ENCODE assay signal across 1 cellular context in genomic region chr4:146522098-146522861, GRCh38.
TF ChIP-seq lines count a peak whose summit lies in the region.

No MANE protein-coding gene starts in this region.

TF ChIP-seq in K562, 482 proteins besides CTCF, POLR2A, EP300 and RAD21 (continued from another document and continues in another):
- peak; percentile 82; the same call in 1 of the 2 replicates for TF ChIP-seq ATF6 (CRISPR knock-in tag; IDR thresholded peaks at IDR 0.05)
- TF ChIP-seq NONO (IDR thresholded peaks at IDR 0.05; ENCODE audit: low read depth in 2 of 2, low read length in 1 of 2), result 0 out of 4 replicates have a peak, but pooled peaks of 1 of the 2 experiments have one; percentile 30
- no peak for TF ChIP-seq ZNF778 (CRISPR knock-in tag; IDR thresholded peaks at IDR 0.05)
- TF ChIP-seq HDAC3 (IDR thresholded peaks at IDR 0.05; ENCODE audit: borderline replicate concordance, partially characterized antibody), result no peak
- TF ChIP-seq PML (IDR thresholded peaks at IDR 0.05; ENCODE audit: low read length), result peak; percentile 18; the same call in 1 of the 2 replicates
- 0 out of 2 replicates have a peak, but pooled peaks have one; percentile 7 for TF ChIP-seq GMEB1 (CRISPR knock-in tag; IDR thresholded peaks at IDR 0.05)
- TF ChIP-seq HNRNPL (IDR thresholded peaks at IDR 0.05; ENCODE audit: low read depth, low read length), result no peak
- peak; percentile 96 for TF ChIP-seq CREM (IDR thresholded peaks at IDR 0.05; ENCODE audit: low read depth)
- TF ChIP-seq HNRNPUL1 (IDR thresholded peaks at IDR 0.05; ENCODE audit: low read length), result no peak
- no peak for TF ChIP-seq GATA2 (CRISPR knock-in tag; IDR thresholded peaks at IDR 0.05)
- no peak for TF ChIP-seq ZNF695 (CRISPR knock-in tag; IDR thresholded peaks at IDR 0.05)
- no peak for TF ChIP-seq ZNF165 (CRISPR knock-in tag; IDR thresholded peaks at IDR 0.05; ENCODE audit: borderline replicate concordance)
- peak; percentile 10; the same call in 1 of the 2 replicates for TF ChIP-seq EGR1 (conservative IDR thresholded peaks at IDR 0.05)
- TF ChIP-seq HMBOX1 (IDR thresholded peaks at IDR 0.05), result no peak
- TF ChIP-seq SAFB2 (IDR thresholded peaks at IDR 0.05; ENCODE audit: borderline replicate concordance, low read depth, low read length, severe bottlenecking), result no peak
- peak; percentile 92 for TF ChIP-seq RBFOX2 (IDR thresholded peaks at IDR 0.05; ENCODE audit: low read depth, low read length)
- TF ChIP-seq YY1 (IDR thresholded peaks at IDR 0.05; ENCODE audit: borderline replicate concordance in 1 of 3, control insufficient read depth in 1 of 3, extremely low read depth in 1 of 3, insufficient read depth in 3 of 3, insufficient read length in 1 of 3, insufficient replicate concordance in 2 of 3, low read depth in 1 of 3, low read length in 2 of 3), result peak in 1 of 3 experiments; percentile 64
- peak; percentile 84 for TF ChIP-seq ZBTB2 (IDR thresholded peaks at IDR 0.05)
- TF ChIP-seq ATF2 (CRISPR knock-in tag; IDR thresholded peaks at IDR 0.05), result peak; percentile 34; the same call in 1 of the 2 replicates
- TF ChIP-seq PTRF (tag; IDR thresholded peaks at IDR 0.05), result no peak
- no peak for TF ChIP-seq NR2C1 (IDR thresholded peaks at IDR 0.05)
- TF ChIP-seq NR2C1 (tag; IDR thresholded peaks at IDR 0.05), result no peak
- peak; percentile 77 for TF ChIP-seq VEZF1 (CRISPR knock-in tag; IDR thresholded peaks at IDR 0.05)
- TF ChIP-seq AFF1 (IDR thresholded peaks at IDR 0.05; ENCODE audit: low read depth in 1 of 2, partially characterized antibody in 2 of 2), result no peak
- no peak for TF ChIP-seq FOXM1 (IDR thresholded peaks at IDR 0.05; ENCODE audit: low read depth)
- TF ChIP-seq FOXM1 (CRISPR knock-in tag; IDR thresholded peaks at IDR 0.05; ENCODE audit: low read depth), result no peak
- TF ChIP-seq TOE1 (IDR thresholded peaks at IDR 0.05; ENCODE audit: borderline replicate concordance), result peak; percentile 74
- no peak for TF ChIP-seq TOE1 (CRISPR knock-in tag; IDR thresholded peaks at IDR 0.05; ENCODE audit: borderline replicate concordance, low read depth)
- TF ChIP-seq ZBTB49 (CRISPR knock-in tag; IDR thresholded peaks at IDR 0.05; ENCODE audit: borderline replicate concordance), result 0 out of 2 replicates have a peak, but pooled peaks have one; percentile 72
- peak; percentile 55 for TF ChIP-seq TAF9B (IDR thresholded peaks at IDR 0.05; ENCODE audit: partially characterized antibody)
- TF ChIP-seq E2F6 (IDR thresholded peaks at IDR 0.05; ENCODE audit: borderline replicate concordance in 1 of 2, extremely low read depth in 1 of 2, insufficient read depth in 1 of 2, insufficient read length in 1 of 2, low read depth in 1 of 2, low read length in 1 of 2, poor library complexity in 1 of 2, severe bottlenecking in 1 of 2), result peak; percentile 61 to 86
- no peak for TF ChIP-seq STAT5A (IDR thresholded peaks at IDR 0.05; ENCODE audit: borderline replicate concordance, low read length)
- TF ChIP-seq SUPT5H (IDR thresholded peaks at IDR 0.05), result peak; percentile 74
- TF ChIP-seq MYC (IDR thresholded peaks at IDR 0.05; ENCODE audit: low read depth, low read length), result peak; percentile 29; the same call in 1 of the 2 replicates
- TF ChIP-seq MYC (CRISPR knock-in tag; IDR thresholded peaks at IDR 0.05; ENCODE audit: borderline replicate concordance, low read depth), result no peak
- TF ChIP-seq C11orf30 (IDR thresholded peaks at IDR 0.05; ENCODE audit: low read depth), result no peak
- TF ChIP-seq NCOA1 (IDR thresholded peaks at IDR 0.05; ENCODE audit: low read depth), result no peak
- peak; percentile 45; the same call in 1 of the 2 replicates for TF ChIP-seq CHD2 (IDR thresholded peaks at IDR 0.05; ENCODE audit: low read depth, low read length)
- peak; percentile 95 for TF ChIP-seq GATAD2B (IDR thresholded peaks at IDR 0.05; ENCODE audit: borderline replicate concordance)
- TF ChIP-seq ETS2 (tag; IDR thresholded peaks at IDR 0.05; ENCODE audit: borderline replicate concordance, poor library complexity, severe bottlenecking), result no peak
- peak; percentile 35; the same call in 1 of the 2 replicates for TF ChIP-seq POLR2AphosphoS5 (IDR thresholded peaks at IDR 0.05; ENCODE audit: control insufficient read depth, insufficient read depth, low read depth, low read length)
- TF ChIP-seq ARHGAP35 (IDR thresholded peaks at IDR 0.05; ENCODE audit: partially characterized antibody), result no peak
- 0 out of 2 replicates have a peak, but pooled peaks have one; percentile 34 for TF ChIP-seq HLTF (IDR thresholded peaks at IDR 0.05)
- TF ChIP-seq GABPA (tag; conservative IDR thresholded peaks at IDR 0.05; ENCODE audit: low read depth), result no peak
- peak; percentile 52 to 72; a peak in 3 of 4 replicates for TF ChIP-seq NRF1 (conservative IDR thresholded peaks at IDR 0.05 in 1 of 2, IDR thresholded peaks at IDR 0.05 in 1 of 2)
- TF ChIP-seq RBM39 (optimal IDR thresholded peaks at IDR 0.05; ENCODE audit: low read depth, low read length), result no peak
- peak; percentile 91 for TF ChIP-seq TGIF2 (CRISPR knock-in tag; IDR thresholded peaks at IDR 0.05)
- peak; percentile 59 to 75 for TF ChIP-seq MAZ (CRISPR knock-in tag; conservative IDR thresholded peaks at IDR 0.05 in 1 of 2, IDR thresholded peaks at IDR 0.05 in 1 of 2)
- TF ChIP-seq THRAP3 (IDR thresholded peaks at IDR 0.05; ENCODE audit: borderline replicate concordance), result no peak
